8 cellular contexts compared by ENCODE assay signal in the genomic region with DNA sequence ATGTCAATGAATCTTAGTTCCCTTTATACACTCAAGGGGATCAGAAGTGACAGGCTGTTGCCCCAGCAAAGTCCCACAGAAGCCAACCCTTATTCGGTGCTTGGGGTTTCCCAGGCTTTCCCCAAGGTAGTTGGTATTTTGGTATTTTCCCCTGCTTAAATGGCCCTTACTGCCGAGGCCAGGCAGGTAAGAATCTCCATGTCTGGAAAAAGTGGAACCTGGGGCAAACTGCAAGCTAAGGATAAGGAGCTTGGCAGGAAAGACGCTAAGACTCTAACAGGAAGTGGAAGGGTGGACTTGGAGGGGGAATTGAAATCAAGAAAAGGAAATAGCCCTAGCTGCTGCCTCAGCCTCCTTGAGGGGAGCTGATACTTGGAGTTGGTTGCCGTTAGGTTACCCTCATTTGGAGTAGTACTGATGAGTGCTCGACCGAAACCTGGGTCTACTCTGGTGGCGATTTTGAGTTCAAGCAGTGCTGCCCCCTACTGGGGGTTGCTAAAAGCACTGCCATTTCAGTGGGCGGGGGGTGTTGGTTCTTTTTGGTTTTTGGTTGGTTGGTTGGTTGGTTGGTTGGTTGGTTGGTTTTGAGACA. TPM values are rescaled to one million over a fixed set of nuclear protein-coding genes. Genes with fewer than 3 reads are reported as not detected.
A peak's percentile ranks its signal among the peaks of the same experiment; 100 is the strongest.
DNase-seq lines count a peak whose midpoint lies in the region; ATAC-seq and TF ChIP-seq lines count a peak whose summit lies in the region.

No MANE protein-coding gene starts in this region.

- WGBS in smooth muscle cell (ENCODE audit: low lambda C conversion rate): 58% methylated on average over 8 of the region's 8 CpGs

- H3K36me3 Mint-ChIP-seq in HFFc6 (ENCODE audit: low read depth): peaks cover 28% of the 10 kb centered on the region; the same call in 1 of the 2 replicates

- peaks cover 15% of the 10 kb centered on the region for H3K4me1 ChIP-seq in smooth muscle cell (ENCODE audit: low read depth)

- DNase-seq in HFFc6 (no peak), NCI-H69 (lab: John Stamatoyannopoulos, UW) (peak; percentile 12), fibroblast of pulmonary artery (ENCODE audit: low read depth) (peak; percentile 36), smooth muscle cell (lab: John Stamatoyannopoulos, UW; ENCODE audit: unreplicated experiment) (no peak), DMS79 (lab: John Stamatoyannopoulos, UW) (no peak), NCI-H446 treated with DMSO at 0.1 percent for 48 hours (lab: John Stamatoyannopoulos, UW) (no peak)
- DNase-seq in activated CD8-positive, alpha-beta memory T cell treated with anti-CD3 and anti-CD28 coated beads, Interleukin-2, amount 50 U/mL, for 48 hours: peak; percentile 88

- H3K9me3 Mint-ChIP-seq in HFFc6: no peaks in the 10 kb centered on the region

- no peak overlapping the region for H3K9ac ChIP-seq in smooth muscle cell (ENCODE audit: low read depth)

- H3K27ac ChIP-seq in smooth muscle cell (ENCODE audit: low read depth): peak overlapping the region; percentile 61

- no peak overlapping the region for H3K4me3 Mint-ChIP-seq in HFFc6

- ATAC-seq in GM18499 (IDR thresholded peaks at IDR 0.05; ENCODE audit: insufficient read depth, unreplicated experiment): peak; percentile 47

- peaks cover 7% of the 10 kb centered on the region for H3K27me3 Mint-ChIP-seq in HFFc6 (ENCODE audit: insufficient read depth)

- no peaks in the 10 kb centered on the region for H3K79me2 ChIP-seq in smooth muscle cell (ENCODE audit: low read depth)

- peaks cover 22% of the 10 kb centered on the region for H3K36me3 ChIP-seq in smooth muscle cell (ENCODE audit: low read depth)

- H3K4me2 ChIP-seq in smooth muscle cell: no peak overlapping the region

- no peaks in the 10 kb centered on the region for H3K27me3 ChIP-seq in smooth muscle cell (ENCODE audit: low read depth)

- peaks cover 69% of the 10 kb centered on the region for H3F3A ChIP-seq in smooth muscle cell (ENCODE audit: low read depth)

- H3K27ac Mint-ChIP-seq in HFFc6: peak overlapping the region; percentile 39

- TF ChIP-seq CTCF in HFFc6 (IDR thresholded peaks at IDR 0.05) (peak; percentile 80), fibroblast of pulmonary artery (IDR thresholded peaks at IDR 0.05; ENCODE audit: low read length, missing control alignments) (peak; percentile 62), smooth muscle cell (IDR thresholded peaks at IDR 0.05; ENCODE audit: borderline replicate concordance, insufficient read depth, poor library complexity, severe bottlenecking) (peak; percentile 59)

- H2AFZ ChIP-seq in smooth muscle cell (ENCODE audit: low read depth): no peak overlapping the region

- H3K9me3 ChIP-seq in smooth muscle cell (replicated peaks; ENCODE audit: low read depth): no peaks in the 10 kb centered on the region

- H3K4me1 Mint-ChIP-seq in HFFc6 (ENCODE audit: low read depth): peaks cover 45% of the 10 kb centered on the region

- H4K20me1 ChIP-seq in smooth muscle cell (ENCODE audit: low read depth): peaks cover 38% of the 10 kb centered on the region

- H3K4me3 ChIP-seq in fibroblast of pulmonary artery (replicated peaks; ENCODE audit: low read depth, low read length) (no peak overlapping the region), smooth muscle cell (no peak overlapping the region)

RNA-seq across cellular contexts. Expression of gene GPBAR1, which starts 3.3 kb away (rescaled TPM):
- total RNA-seq in HFFc6 (2021; fragmentation: NEBNext Ultra II Directional; extraction: Animal tissue kit (Norgen Biotek cat#: 25700)): under 1 TPM in 5 of 6 experiments, not detected in 1; 0.10 to 0.17 (median 0.12) TPM
- total RNA-seq in smooth muscle cell: 0.94 and 1.3 TPM in 2 replicates
- polyA plus RNA-seq in smooth muscle cell: 1.6 and 2.6 TPM in 2 replicates

RNA-seq across cellular contexts. Expression of gene AAMP, which starts 12.5 kb away (rescaled TPM):
- 10 to 100 TPM; 71.6 to 91.3 (median 80.4) TPM for total RNA-seq in HFFc6 (2021; fragmentation: NEBNext Ultra II Directional; extraction: Animal tissue kit (Norgen Biotek cat#: 25700))
- total RNA-seq in smooth muscle cell: 58.9 and 71.5 TPM in 2 replicates
- 95.8 and 135 TPM in 2 replicates for polyA plus RNA-seq in smooth muscle cell

RNA-seq across cellular contexts. Expression of gene PNKD, which starts 12.8 kb away (rescaled TPM):
- total RNA-seq in HFFc6 (2021; fragmentation: NEBNext Ultra II Directional; extraction: Animal tissue kit (Norgen Biotek cat#: 25700)): 10 to 100 TPM; 50.8 to 62.8 (median 57.7) TPM
- total RNA-seq in smooth muscle cell: 26.1 and 42.0 TPM in 2 replicates
- 109 and 126 TPM in 2 replicates for polyA plus RNA-seq in smooth muscle cell

RNA-seq across cellular contexts. Expression of gene TMBIM1, which starts 34.8 kb away (rescaled TPM):
- 100 to 1,000 TPM; 163 to 187 (median 176) TPM for total RNA-seq in HFFc6 (2021; fragmentation: NEBNext Ultra II Directional; extraction: Animal tissue kit (Norgen Biotek cat#: 25700))
- total RNA-seq in smooth muscle cell: 109 TPM in 2 replicates
- 121 and 172 TPM in 2 replicates for polyA plus RNA-seq in smooth muscle cell

RNA-seq across cellular contexts. Expression of gene ARPC2, which starts 40.5 kb away (rescaled TPM):
- 100 to 1,000 TPM; 458 to 516 (median 500) TPM for total RNA-seq in HFFc6 (2021; fragmentation: NEBNext Ultra II Directional; extraction: Animal tissue kit (Norgen Biotek cat#: 25700))
- 645 and 653 TPM in 2 replicates for total RNA-seq in smooth muscle cell
- 858 and 872 TPM in 2 replicates for polyA plus RNA-seq in smooth muscle cell

Comparison
In these comparisons a context has a peak if more than half of its experiments do, and no peak if none do; other contexts are left out.
1. DNase-seq: peak in NCI-H69 (single experiment), activated CD8-positive, alpha-beta memory T cell treated with anti-CD3 and anti-CD28 coated beads, Interleukin-2, amount 50 U/mL, for 48 hours (single experiment) and fibroblast of pulmonary artery (single experiment); none in HFFc6 (single experiment), smooth muscle cell (single experiment), DMS79 (single experiment) and NCI-H446 treated with DMSO at 0.1 percent for 48 hours (single experiment).
2. Peak in every context shown above with its lines, with median percentiles within 50 percentile points of each other: CTCF ChIP-seq.